In the genomic region with DNA sequence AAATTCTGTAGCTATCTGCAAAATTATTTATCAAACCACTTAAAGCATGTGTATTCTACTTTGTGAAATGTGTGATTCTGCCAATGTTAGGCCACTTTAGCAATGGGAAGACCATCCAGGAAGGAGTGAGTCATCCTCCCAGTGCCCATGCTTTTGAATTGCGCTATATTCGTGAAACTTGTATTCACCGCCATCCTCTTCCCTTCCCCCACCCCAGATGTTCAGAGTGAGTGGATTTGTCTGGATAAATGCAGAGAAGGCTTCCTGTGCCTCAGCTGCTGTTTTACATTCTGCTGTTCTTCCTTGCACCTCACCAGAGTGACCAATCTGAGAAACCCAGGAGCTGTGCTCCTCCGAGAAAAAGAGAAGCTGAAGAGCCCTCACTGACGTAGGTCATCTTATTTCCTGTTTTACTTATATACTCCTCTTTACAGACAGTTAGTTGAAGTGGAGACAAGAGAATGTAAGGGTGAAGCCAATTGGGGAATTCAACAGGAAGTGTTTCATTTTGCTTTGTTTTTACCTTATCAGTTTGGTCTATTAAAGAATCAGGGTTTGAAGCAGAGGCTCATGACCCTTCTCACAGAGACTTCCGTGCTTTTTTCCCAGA, we compare ENCODE assay signal across 18 cellular contexts. TPM values are rescaled to one million over a fixed set of nuclear protein-coding genes. Genes with fewer than 3 reads are reported as not detected.
DNase-seq lines count a peak whose midpoint lies in the region; ATAC-seq lines count a peak whose summit lies in the region.
"Had no signal": no experiment of that assay in that cellular context is flagged by ENCODE, and none has a peak within 500 bp of the region (broad histone marks: within the 10 kb centered on the region; RNA-seq: fewer than 3 reads in every experiment).

No MANE protein-coding gene starts in this region.

- DNase-seq in NCI-H2171 treated with DMSO at 0.1 percent for 48 hours (lab: John Stamatoyannopoulos, UW): peak; percentile 17
- no peak for DNase-seq in NCI-H2171 (lab: John Stamatoyannopoulos, UW)
- peak; percentile 13 for DNase-seq in OCI-M1 (lab: John Stamatoyannopoulos, UW)
- peak; percentile 15 to 51 for DNase-seq in dermis microvascular lymphatic vessel endothelial cell (ENCODE audit: low read depth in 2 of 2)
- DNase-seq in pons (ENCODE audit: low spot score): peak; percentile 50
- no peak for DNase-seq in DMS153 treated with DMSO at 0.1 percent for 48 hours (lab: John Stamatoyannopoulos, UW; ENCODE audit: unreplicated experiment)
- no peak for DNase-seq in stimulated activated naive CD4-positive, alpha-beta T cell (lab: John Stamatoyannopoulos, UW)
- DNase-seq: activated CD8-positive, alpha-beta memory T cell treated with anti-CD3 and anti-CD28 coated beads, Interleukin-2, amount 10 ng/mL, durations not matched to agents 7 days and 5 days; activated gamma-delta T cell; amniotic stem cell; CD4-positive, alpha-beta memory T cell; naive B cell; NCI-H2081; NCI-H748 treated with DMSO at 0.1 percent for 48 hours; psoas muscle; T-helper 1 cell had no signal

- ATAC-seq in HG03571 (IDR thresholded peaks at IDR 0.05; ENCODE audit: unreplicated experiment): no peak
- ATAC-seq: activated CD8-positive, alpha-beta memory T cell treated with anti-CD3 and anti-CD28 coated beads, Interleukin-2, amount 10 ng/mL, durations not matched to agents 7 days and 5 days; psoas muscle had no signal

RNA-seq across cellular contexts. Expression of gene SVEP1, which starts 24.7 kb away (rescaled TPM):
- under 0.01 and 0.13 TPM in 2 replicates for total RNA-seq in dermis microvascular lymphatic vessel endothelial cell
- total RNA-seq: activated CD8-positive, alpha-beta memory T cell treated with anti-CD3 and anti-CD28 coated beads, Interleukin-2, amount 10 ng/mL, durations not matched to agents 7 days and 5 days; CD4-positive, alpha-beta memory T cell; HT-29 had no signal

Comparison
In these comparisons a context has a peak if more than half of its experiments do, and no peak if none do; other contexts are left out.
1. DNase-seq: peak in NCI-H2171 treated with DMSO at 0.1 percent for 48 hours (single experiment), OCI-M1 (single experiment), dermis microvascular lymphatic vessel endothelial cell (2 of 2) and pons (single experiment); none in NCI-H2171 (single experiment), DMS153 treated with DMSO at 0.1 percent for 48 hours (single experiment) and stimulated activated naive CD4-positive, alpha-beta T cell (0 of 6).